Comparison of ENCODE assay signal across 10 cellular contexts in the genomic region with DNA sequence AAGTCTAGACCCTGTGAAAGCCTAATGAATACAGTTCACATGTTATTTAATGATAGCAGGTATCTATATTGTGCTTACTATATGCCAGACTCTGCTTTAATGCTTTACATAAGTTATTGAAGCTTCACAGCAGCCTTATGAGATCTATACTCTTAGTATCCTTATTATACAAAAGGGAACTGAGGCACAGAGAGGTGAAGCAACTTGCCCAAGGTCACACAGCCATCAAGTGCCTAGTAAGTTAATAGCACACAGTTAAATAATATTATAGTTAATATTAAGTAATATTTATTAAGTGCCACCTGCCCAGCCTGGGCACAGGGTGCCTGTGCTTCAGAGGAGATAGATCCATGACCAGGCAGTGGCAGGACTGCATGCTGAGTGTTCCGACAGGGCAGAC.
"Had no signal": no experiment of that assay in that cellular context is flagged by ENCODE, and none has a peak within 500 bp of the region (broad histone marks: within the 10 kb centered on the region; RNA-seq: fewer than 3 reads in every experiment).

No MANE protein-coding gene starts in this region.

- H3K4me1 ChIP-seq: HAP-1 had no signal

- H3K27ac ChIP-seq: KMS-11 had no signal

- DNase-seq: HFFc6, IMR-90, KBM-7 had no signal

- H3K9me3 Mint-ChIP-seq: GM23338, HFFc6 had no signal

- H3K4me3 Mint-ChIP-seq: GM23338, HFFc6 had no signal

- H3K27ac Mint-ChIP-seq: GM23338, HFFc6 had no signal

- H2AFZ ChIP-seq: GM23338 had no signal

- H3K9ac ChIP-seq: KMS-11 had no signal

- H3K4me3 ChIP-seq: GM23338, HAP-1 had no signal

- FAIRE-seq: H1, H54, HTR-8/SVneo had no signal

- ATAC-seq: GM23338, HCT116 had no signal

- H3K36me3 ChIP-seq: HAP-1 had no signal

- H3K4me2 ChIP-seq: GM23338, KMS-11 had no signal

- H3K9me3 ChIP-seq: HAP-1 had no signal
